28 cellular contexts compared by ENCODE assay signal in genomic region chr4:48149971-48150370, GRCh38. TPM values are rescaled to one million over a fixed set of nuclear protein-coding genes. Genes with fewer than 3 reads are reported as not detected.
"Had no signal": no experiment of that assay in that cellular context is flagged by ENCODE, and none has a peak within 500 bp of the region (broad histone marks: within the 10 kb centered on the region; RNA-seq: fewer than 3 reads in every experiment).

No MANE protein-coding gene starts in this region.

- H3K27me3 ChIP-seq: esophagus muscularis mucosa, foreskin keratinocyte, gastroesophageal sphincter, heart right ventricle, ovary, spleen, tibial nerve, upper lobe of right lung, uterus had no signal

- DNase-seq: dermis blood vessel endothelial cell; effector memory CD4-positive, alpha-beta T cell; foreskin keratinocyte; heart right ventricle; hippocampal formation; left colon; left ventricle myocardium inferior; lower lobe of right lung; natural killer cell; occipital lobe; ovary; posterior cingulate gyrus; psoas muscle; right cardiac atrium; spleen; stimulated activated CD4-positive, alpha-beta T cell treated with anti-CD3 and anti-CD28 coated beads, Interleukin-2, amount 100 ng/mL, for 48 hours; stimulated activated naive B cell treated with anti-CD40 and anti-IgM and Interleukin-4, amounts not matched to agents 10 μg/mL and 1 μg/mL and 100 μg/mL, for 72 hours; upper lobe of right lung; uterus had no signal

- H3K4me1 ChIP-seq: foreskin keratinocyte, lower lobe of right lung, psoas muscle, spleen, tibial nerve, upper lobe of right lung, uterus had no signal

- ATAC-seq: foreskin keratinocyte; gastroesophageal sphincter; left colon; lower lobe of right lung; natural killer cell; psoas muscle; right cardiac atrium; stimulated activated naive B cell treated with anti-CD40 and anti-IgM and Interleukin-4, amounts not matched to agents 10 μg/mL and 1 μg/mL and 100 μg/mL, for 72 hours; upper lobe of right lung had no signal

- H3K4me3 ChIP-seq: coronary artery, esophagus muscularis mucosa, gastroesophageal sphincter, heart right ventricle, left ventricle myocardium inferior, lower lobe of right lung, ovary, psoas muscle, skin epidermis, spleen, thoracic aorta, tibial nerve, upper lobe of right lung, uterus had no signal

- FAIRE-seq: endothelial cell of umbilical vein, islet of Langerhans had no signal

- H3K36me3 ChIP-seq: ovary, uterus had no signal

- H3K27ac ChIP-seq: coronary artery, esophagus muscularis mucosa, foreskin keratinocyte, gastroesophageal sphincter, heart right ventricle, left ventricle myocardium inferior, lower lobe of right lung, ovary, psoas muscle, skin epidermis, spleen, thoracic aorta, tibial nerve, upper lobe of right lung, uterus had no signal

- H3K9me3 ChIP-seq: ovary, upper lobe of right lung had no signal

RNA-seq across cellular contexts. Expression of gene TXK, which starts 15.9 kb away (rescaled TPM):
- total RNA-seq: foreskin keratinocyte had no signal
- polyA plus RNA-seq: foreskin keratinocyte, neural cell had no signal
